ENCODE assay signal across 13 cellular contexts in the genomic region with DNA sequence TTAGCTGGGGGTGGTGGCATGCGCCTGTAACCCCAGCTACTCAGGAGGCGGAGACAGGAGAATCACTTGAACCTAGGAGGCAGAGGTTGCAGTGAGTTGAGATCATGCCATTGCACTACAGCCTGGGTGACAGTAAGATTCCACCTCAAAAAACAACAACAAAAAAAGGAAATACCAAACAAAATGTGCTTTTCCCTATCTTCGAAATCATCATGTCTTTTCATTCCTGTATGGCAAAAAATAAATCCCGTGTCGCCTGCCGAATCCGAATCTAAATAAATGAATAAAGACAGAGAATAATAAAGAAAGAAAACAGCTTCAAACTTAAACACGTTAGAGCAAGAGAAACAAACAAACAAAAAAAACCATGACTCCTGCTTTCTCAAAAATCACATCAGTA. TPM values are rescaled to one million over a fixed set of nuclear protein-coding genes. Genes with fewer than 3 reads are reported as not detected.
DNase-seq lines count a peak whose midpoint lies in the region; ATAC-seq and TF ChIP-seq lines count a peak whose summit lies in the region.
"Had no signal": no experiment of that assay in that cellular context is flagged by ENCODE, and none has a peak within 500 bp of the region (broad histone marks: within the 10 kb centered on the region; RNA-seq: fewer than 3 reads in every experiment).

No MANE protein-coding gene starts in this region.

- TF ChIP-seq CTCF in MCF 10A (IDR thresholded peaks at IDR 0.05; ENCODE audit: unreplicated experiment), result no peak
- no peak for TF ChIP-seq CTCF in mammary epithelial cell (conservative IDR thresholded peaks at IDR 0.05 in 1 of 2, IDR thresholded peaks at IDR 0.05 in 1 of 2; ENCODE audit: extremely low read depth in 1 of 2, insufficient read depth in 1 of 2, low read depth in 1 of 2, low read length in 2 of 2)
- no peak for TF ChIP-seq CTCF in glutamatergic neuron (IDR thresholded peaks at IDR 0.05; ENCODE audit: partially characterized antibody, unreplicated experiment)
- no peak for TF ChIP-seq CTCF in testis (IDR thresholded peaks at IDR 0.05)
- no peak for TF ChIP-seq CTCF in activated CD8-positive, alpha-beta T cell treated with anti-CD3 and anti-CD28 coated beads for 36 hours (IDR thresholded peaks at IDR 0.05)

- H3K9ac ChIP-seq in mammary epithelial cell (ENCODE audit: insufficient read depth, low read length), result no peak overlapping the region

- H3K27ac ChIP-seq in mammary epithelial cell (ENCODE audit: insufficient read depth, low read depth, low read length), result no peak overlapping the region
- peak overlapping the region; percentile 47 to 68 for H3K27ac ChIP-seq in testis
- H3K27ac ChIP-seq: cardiac muscle cell had no signal

- TF ChIP-seq POLR2A in testis (IDR thresholded peaks at IDR 0.05), result no peak

- H3K36me3 ChIP-seq in mammary epithelial cell (ENCODE audit: insufficient read depth, low read length) (no peaks in the 10 kb centered on the region), testis (ENCODE audit: low read depth, missing control alignments) (no peaks in the 10 kb centered on the region)
- H3K36me3 ChIP-seq: cardiac muscle cell, upper lobe of left lung had no signal

- H3K79me2 ChIP-seq in mammary epithelial cell (ENCODE audit: insufficient read depth, low read length), result peaks cover 95% of the 10 kb centered on the region

- no peak overlapping the region for H2AFZ ChIP-seq in mammary epithelial cell (ENCODE audit: low read depth, low read length)

- in situ Hi-C loops in mammary epithelial cell (cut with MboI; ENCODE audit: low sequenced_read_pairs in 2 of 2), result no loop called here

- no peak overlapping the region for H3K4me3 ChIP-seq in mammary epithelial cell (replicated peaks in 1 of 3; ENCODE audit: insufficient read depth in 1 of 3, low read depth in 2 of 3, low read length in 3 of 3)
- no peak overlapping the region for H3K4me3 ChIP-seq in testis
- H3K4me3 ChIP-seq: cardiac muscle cell, upper lobe of left lung had no signal

- no peak for DNase-seq in MCF 10A (ENCODE audit: unreplicated experiment)
- no peak for DNase-seq in mammary epithelial cell
- DNase-seq in activated CD4-positive, alpha-beta memory T cell treated with anti-CD3 and anti-CD28 coated beads, Interleukin-2, amount 10 ng/mL, durations not matched to agents 7 days and 5 days, result no peak
- no peak for DNase-seq in glutamatergic neuron
- no peak for DNase-seq in testis
- DNase-seq in activated CD8-positive, alpha-beta T cell treated with anti-CD3 and anti-CD28 coated beads for 36 hours, result no peak
- DNase-seq in hippocampal formation (lab: John Stamatoyannopoulos, UW), result no peak
- DNase-seq in kidney tubule cell (ENCODE audit: low spot score), result no peak
- DNase-seq: activated CD4-positive, alpha-beta T cell treated with anti-CD3 and anti-CD28 coated beads, Interleukin-2, amount 50 U/mL, for 4 hours; occipital lobe; stimulated activated CD4-positive, alpha-beta T cell treated with anti-CD3 and anti-CD28 coated beads, Interleukin-12 subunit alpha, Interleukin-12 subunit beta, amount 100 ng/mL, for 4 hours; upper lobe of left lung had no signal

- H3K4me2 ChIP-seq in mammary epithelial cell (ENCODE audit: insufficient read depth, low read depth, low read length), result no peak overlapping the region

- H3K4me1 ChIP-seq in mammary epithelial cell (ENCODE audit: insufficient read depth, low read length) (peaks cover 43% of the 10 kb centered on the region), testis (peaks cover 38% of the 10 kb centered on the region)

- peaks cover 8% of the 10 kb centered on the region for H3K36me3 Mint-ChIP-seq in MCF 10A (ENCODE audit: insufficient read depth, unreplicated experiment)
- H3K36me3 Mint-ChIP-seq in activated CD4-positive, alpha-beta memory T cell treated with anti-CD3 and anti-CD28 coated beads, Interleukin-2, amount 10 ng/mL, durations not matched to agents 7 days and 5 days (ENCODE audit: low read depth), result peaks cover 8% of the 10 kb centered on the region
- H3K36me3 Mint-ChIP-seq in glutamatergic neuron (ENCODE audit: unreplicated experiment), result no peaks in the 10 kb centered on the region
- peaks cover 10% of the 10 kb centered on the region for H3K36me3 Mint-ChIP-seq in activated CD8-positive, alpha-beta T cell treated with anti-CD3 and anti-CD28 coated beads for 36 hours (ENCODE audit: low read depth)

- no peaks in the 10 kb centered on the region for H3K27me3 Mint-ChIP-seq in MCF 10A (ENCODE audit: insufficient read depth, unreplicated experiment)
- no peaks in the 10 kb centered on the region for H3K27me3 Mint-ChIP-seq in activated CD4-positive, alpha-beta memory T cell treated with anti-CD3 and anti-CD28 coated beads, Interleukin-2, amount 10 ng/mL, durations not matched to agents 7 days and 5 days
- peaks cover 3% of the 10 kb centered on the region for H3K27me3 Mint-ChIP-seq in glutamatergic neuron (ENCODE audit: unreplicated experiment)
- no peaks in the 10 kb centered on the region for H3K27me3 Mint-ChIP-seq in activated CD8-positive, alpha-beta T cell treated with anti-CD3 and anti-CD28 coated beads for 36 hours

- dilution Hi-C loops in mammary epithelial cell (cut with HindIII; ENCODE audit: low sequenced_read_pairs), result no loop called here

- H3K9me3 ChIP-seq in mammary epithelial cell (replicated peaks; ENCODE audit: insufficient read depth, low read length) (no peaks in the 10 kb centered on the region), testis (no peaks in the 10 kb centered on the region)
- H3K9me3 ChIP-seq: upper lobe of left lung had no signal

- no peaks in the 10 kb centered on the region for H3K27me3 ChIP-seq in mammary epithelial cell (ENCODE audit: insufficient read depth, low read length)
- H3K27me3 ChIP-seq in testis, result no peaks in the 10 kb centered on the region
- H3K27me3 ChIP-seq: cardiac muscle cell, upper lobe of left lung had no signal

- 90% methylated on average over 8 of the region's 8 CpGs for WGBS in mammary epithelial cell (ENCODE audit: low coverage, missing lambda C conversion rate)
- 84 to 87% methylated on average over 8 of the region's 8 CpGs for WGBS in testis, 2 donors

- intact Hi-C loops in MCF 10A (cut with micrococcal nuclease), result no loop called here
- intact Hi-C loops in mammary epithelial cell (cut with micrococcal nuclease), result no loop called here
- intact Hi-C loops in testis (cut with DNase I; ENCODE audit: low total_unique reads), result no loop called here
- intact Hi-C loops in activated CD8-positive, alpha-beta T cell treated with anti-CD3 and anti-CD28 coated beads for 36 hours (cut with micrococcal nuclease), result no loop called here

- H3K4me1 Mint-ChIP-seq in MCF 10A (ENCODE audit: insufficient read depth, unreplicated experiment) (peaks cover 33% of the 10 kb centered on the region), glutamatergic neuron (ENCODE audit: low read depth, unreplicated experiment) (peaks cover 55% of the 10 kb centered on the region)
- peaks cover 65% of the 10 kb centered on the region for H3K4me1 Mint-ChIP-seq in activated CD4-positive, alpha-beta memory T cell treated with anti-CD3 and anti-CD28 coated beads, Interleukin-2, amount 10 ng/mL, durations not matched to agents 7 days and 5 days
- peaks cover 72% of the 10 kb centered on the region for H3K4me1 Mint-ChIP-seq in activated CD8-positive, alpha-beta T cell treated with anti-CD3 and anti-CD28 coated beads for 36 hours (ENCODE audit: low read depth)

- H4K20me1 ChIP-seq in mammary epithelial cell (ENCODE audit: insufficient read depth, low read length), result no peaks in the 10 kb centered on the region

- BruUV-seq in MCF 10A (replicated peaks; lab: Mats Ljungman, UMichigan) (no TSS peak), mammary epithelial cell (replicated peaks; lab: Mats Ljungman, UMichigan) (no TSS peak)

- H3K4me3 Mint-ChIP-seq in MCF 10A (ENCODE audit: unreplicated experiment), result no peak overlapping the region
- no peak overlapping the region for H3K4me3 Mint-ChIP-seq in activated CD4-positive, alpha-beta memory T cell treated with anti-CD3 and anti-CD28 coated beads, Interleukin-2, amount 10 ng/mL, durations not matched to agents 7 days and 5 days
- peak overlapping the region; percentile 71 for H3K4me3 Mint-ChIP-seq in glutamatergic neuron (ENCODE audit: unreplicated experiment)
- H3K4me3 Mint-ChIP-seq in activated CD8-positive, alpha-beta T cell treated with anti-CD3 and anti-CD28 coated beads for 36 hours, result no peak overlapping the region

- no peak for ATAC-seq in activated CD8-positive, alpha-beta T cell treated with anti-CD3 and anti-CD28 coated beads for 36 hours

- CTCF ChIA-PET in MCF 10A (lab: Yijun Ruan, JAX), result interaction anchor here (0.7 to 0.9 kb wide), 2 partner anchors 33 to 144 kb away, joined by 3 read pairs; no protein-coding TSS in a partner anchor
- CTCF ChIA-PET in mammary epithelial cell (lab: Charles Lee; ENCODE audit: low non-redundant PET), result interaction anchor here (0.5 kb wide), 1 partner anchor 61 kb away, joined by 4 read pairs; no protein-coding TSS in a partner anchor
- CTCF ChIA-PET in activated CD4-positive, alpha-beta memory T cell treated with anti-CD3 and anti-CD28 coated beads, Interleukin-2, amount 10 ng/mL, durations not matched to agents 7 days and 5 days (lab: Charles Lee), result no interaction called here
- CTCF ChIA-PET in activated CD8-positive, alpha-beta T cell treated with anti-CD3 and anti-CD28 coated beads for 36 hours (lab: Charles Lee), result interaction anchor here (1.0 to 2.5 kb wide), 2 partner anchors 9 to 26 kb away, joined by 3 to 7 read pairs; no protein-coding TSS in a partner anchor

- POLR2A ChIA-PET in MCF 10A (lab: Yijun Ruan, JAX), result interaction anchor here (1.0 to 3.4 kb wide), 7 partner anchors 9 to 235 kb away, joined by 3 to 19 read pairs (median 4); a partner anchor contains a TSS
- POLR2A ChIA-PET in activated CD4-positive, alpha-beta memory T cell treated with anti-CD3 and anti-CD28 coated beads, Interleukin-2, amount 10 ng/mL, durations not matched to agents 7 days and 5 days (lab: Charles Lee), result interaction anchor here (1.6 to 1.8 kb wide), 2 partner anchors 22 to 33 kb away, joined by 5 to 6 read pairs; no protein-coding TSS in a partner anchor
- POLR2A ChIA-PET in activated CD8-positive, alpha-beta T cell treated with anti-CD3 and anti-CD28 coated beads for 36 hours (lab: Charles Lee), result interaction anchor here (0.6 to 2.6 kb wide), 4 partner anchors 9 to 193 kb away, joined by 3 to 8 read pairs (median 5); no protein-coding TSS in a partner anchor

- H3K27ac Mint-ChIP-seq in MCF 10A (ENCODE audit: low read depth, unreplicated experiment) (peak overlapping the region; percentile 50), glutamatergic neuron (ENCODE audit: unreplicated experiment) (peak overlapping the region; percentile 98)
- H3K27ac Mint-ChIP-seq in activated CD4-positive, alpha-beta memory T cell treated with anti-CD3 and anti-CD28 coated beads, Interleukin-2, amount 10 ng/mL, durations not matched to agents 7 days and 5 days, result peak overlapping the region; percentile 61
- H3K27ac Mint-ChIP-seq in activated CD8-positive, alpha-beta T cell treated with anti-CD3 and anti-CD28 coated beads for 36 hours, result no peak overlapping the region

- H3K9me3 Mint-ChIP-seq in MCF 10A (ENCODE audit: unreplicated experiment), result no peaks in the 10 kb centered on the region
- H3K9me3 Mint-ChIP-seq in activated CD4-positive, alpha-beta memory T cell treated with anti-CD3 and anti-CD28 coated beads, Interleukin-2, amount 10 ng/mL, durations not matched to agents 7 days and 5 days, result no peaks in the 10 kb centered on the region
- peaks cover 5% of the 10 kb centered on the region for H3K9me3 Mint-ChIP-seq in glutamatergic neuron (ENCODE audit: unreplicated experiment)
- no peaks in the 10 kb centered on the region for H3K9me3 Mint-ChIP-seq in activated CD8-positive, alpha-beta T cell treated with anti-CD3 and anti-CD28 coated beads for 36 hours

RNA-seq across cellular contexts. Expression of a gene that starts 11.8 kb away (rescaled TPM):
- 17.1 and 19.7 TPM in 2 replicates for total RNA-seq in MCF 10A (2022)
- total RNA-seq in mammary epithelial cell, result 10 to 100 TPM; 22.7 to 22.8 TPM
- 24.0 TPM for polyA plus RNA-seq in mammary epithelial cell
- 17.7 TPM for polyA minus RNA-seq in mammary epithelial cell
- total RNA-seq in activated CD4-positive, alpha-beta memory T cell treated with anti-CD3 and anti-CD28 coated beads, Interleukin-2, amount 10 ng/mL, durations not matched to agents 7 days and 5 days, result 10 to 100 TPM; 21.6 to 22.4 TPM
- 61.3 TPM for total RNA-seq in glutamatergic neuron (ENCODE audit: unreplicated experiment)
- total RNA-seq in testis, result 10 to 100 TPM; 63.4 to 69.7 TPM
- 56.9 TPM for polyA plus RNA-seq in testis (ENCODE audit: insufficient read depth, low read depth, low replicate concordance)
- total RNA-seq in activated CD8-positive, alpha-beta T cell treated with anti-CD3 and anti-CD28 coated beads for 36 hours, result 10 to 100 TPM; 16.5 to 16.8 TPM
